Comparison of ENCODE assay signal across 28 cellular contexts in genomic region chr12:21546721-21547120, GRCh38. TPM values are rescaled to one million over a fixed set of nuclear protein-coding genes. Genes with fewer than 3 reads are reported as not detected.
"Had no signal": no experiment of that assay in that cellular context is flagged by ENCODE, and none has a peak within 500 bp of the region (broad histone marks: within the 10 kb centered on the region; RNA-seq: fewer than 3 reads in every experiment).

No MANE protein-coding gene starts in this region.

- H3K27ac Mint-ChIP-seq: activated B cell treated with CpG ODN at 0.5 μM for 24 hours; activated CD4-positive, alpha-beta T cell treated with anti-CD3 and anti-CD28 coated beads, Interleukin-2, amount 10 ng/mL, durations not matched to agents 24 days and 14 days; activated CD8-positive, alpha-beta memory T cell treated with anti-CD3 and anti-CD28 coated beads, Interleukin-2, amount 10 ng/mL, durations not matched to agents 7 days and 5 days; activated naive CD8-positive, alpha-beta T cell had no signal

- DNase-seq: activated B cell treated with CpG ODN at 0.5 μM for 24 hours; activated CD4-positive, alpha-beta T cell treated with anti-CD3 and anti-CD28 coated beads for 1 hour; activated CD4-positive, alpha-beta T cell treated with anti-CD3 and anti-CD28 coated beads, Interleukin-2, amount 10 ng/mL, durations not matched to agents 24 days and 14 days; activated CD8-positive, alpha-beta memory T cell treated with anti-CD3 and anti-CD28 coated beads, Interleukin-2, amount 10 ng/mL, durations not matched to agents 7 days and 5 days; activated effector memory CD4-positive, alpha-beta T cell treated with anti-CD3 and anti-CD28 coated beads, Interleukin-2, amount 50 U/mL, for 16 hours; activated T-cell treated with anti-CD3 and anti-CD28 coated beads, Interleukin-2, amount 50 U/mL, for 4 hours; amygdala; cerebellar nuclear complex; Kasumi-1; KBM-7; NCI-H1048; NCI-H1417; NCI-H2029; NCI-H2107; NCI-H345; NCI-H510A; NCI-H526 treated with DMSO at 0.1 percent for 48 hours; NCI-H82; RPMI8226; SHP77; SW 1271 had no signal

- H3K4me3 Mint-ChIP-seq: activated B cell treated with CpG ODN at 0.5 μM for 24 hours; activated CD4-positive, alpha-beta T cell treated with anti-CD3 and anti-CD28 coated beads, Interleukin-2, amount 10 ng/mL, durations not matched to agents 24 days and 14 days; activated CD8-positive, alpha-beta memory T cell treated with anti-CD3 and anti-CD28 coated beads, Interleukin-2, amount 10 ng/mL, durations not matched to agents 7 days and 5 days; activated naive CD8-positive, alpha-beta T cell; activated T-cell treated with anti-CD3 and anti-CD28 coated beads, Interleukin-2, amount 50 U/mL, for 4 hours had no signal

- H3K27me3 ChIP-seq: SJSA1 had no signal

- H3K36me3 ChIP-seq: SJSA1 had no signal

- H3K9me3 Mint-ChIP-seq: activated B cell treated with CpG ODN at 0.5 μM for 24 hours; activated T-cell treated with anti-CD3 and anti-CD28 coated beads, Interleukin-2, amount 50 U/mL, for 4 hours had no signal

- H3K4me1 ChIP-seq: SJSA1 had no signal

- H3K27me3 Mint-ChIP-seq: activated naive CD8-positive, alpha-beta T cell had no signal

- H3K27ac ChIP-seq: SJSA1 had no signal

- H3K9me3 ChIP-seq: SJSA1 had no signal

- H3K4me3 ChIP-seq: SJSA1 had no signal

- H3K4me1 Mint-ChIP-seq: activated B cell treated with CpG ODN at 0.5 μM for 24 hours; activated CD8-positive, alpha-beta memory T cell treated with anti-CD3 and anti-CD28 coated beads, Interleukin-2, amount 10 ng/mL, durations not matched to agents 7 days and 5 days had no signal

- ATAC-seq: activated CD8-positive, alpha-beta memory T cell treated with anti-CD3 and anti-CD28 coated beads, Interleukin-2, amount 10 ng/mL, durations not matched to agents 7 days and 5 days; SK-N-SH treated with all-trans-retinoic acid at 6 μM for 48 hours had no signal

- H3K36me3 Mint-ChIP-seq: activated CD8-positive, alpha-beta memory T cell treated with anti-CD3 and anti-CD28 coated beads, Interleukin-2, amount 10 ng/mL, durations not matched to agents 7 days and 5 days had no signal

RNA-seq across cellular contexts. Expression of gene GYS2, which starts 57.9 kb away (rescaled TPM):
- total RNA-seq: activated B cell treated with CpG ODN at 0.5 μM for 24 hours; activated CD4-positive, alpha-beta T cell treated with anti-CD3 and anti-CD28 coated beads, Interleukin-2, amount 10 ng/mL, durations not matched to agents 24 days and 14 days; activated CD8-positive, alpha-beta memory T cell treated with anti-CD3 and anti-CD28 coated beads, Interleukin-2, amount 10 ng/mL, durations not matched to agents 7 days and 5 days; cardiac septum; M059J; OCI-LY7; SJSA1; T-helper 1 cell treated with Interleukin-12 subunit alpha and Interleukin-12 subunit beta and Interleukin-4 antibody, amounts not matched to agents 30 ng/mL and 1 ng/mL, for 36 hours had no signal
